ENCODE assay signal across 21 cellular contexts in the genomic region with DNA sequence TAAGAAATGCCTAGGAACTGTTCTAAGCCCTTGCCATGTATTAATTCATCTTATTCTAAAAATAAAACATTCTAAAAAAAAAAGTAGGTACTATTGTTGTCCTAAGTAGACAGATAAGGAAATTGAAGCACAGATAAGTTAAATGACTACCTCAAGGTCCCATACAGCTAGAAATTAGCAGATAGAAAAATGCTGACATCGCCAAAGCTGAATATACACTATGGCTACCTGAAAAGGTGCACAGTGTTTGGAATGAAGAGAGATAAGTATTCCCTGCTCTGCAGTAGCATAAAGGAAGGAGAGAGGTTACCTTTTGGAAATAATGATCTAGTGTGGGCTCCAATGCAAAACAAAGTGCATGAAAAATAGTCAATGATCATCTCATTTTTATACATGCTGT.
"Had no signal": no experiment of that assay in that cellular context is flagged by ENCODE, and none has a peak within 500 bp of the region (broad histone marks: within the 10 kb centered on the region; RNA-seq: fewer than 3 reads in every experiment).

No MANE protein-coding gene starts in this region.

- H3K4me3 ChIP-seq: breast epithelium, coronary artery, SJSA1 had no signal

- H3K36me3 ChIP-seq: breast epithelium, SJSA1 had no signal

- DNase-seq: activated CD4-positive, alpha-beta T cell treated with anti-CD3 and anti-CD28 coated beads for 48 hours; activated CD4-positive, alpha-beta T cell treated with anti-CD3 and anti-CD28 coated beads, Interleukin-2, amount 50 U/mL, for 4 hours; activated CD4-positive, CD25-positive, alpha-beta regulatory T cell treated with anti-CD3 and anti-CD28 coated beads, Interleukin-2, amount 50 U/mL, for 72 hours; activated CD8-positive, alpha-beta memory T cell treated with anti-CD3 and anti-CD28 coated beads, Interleukin-2, amount 50 U/mL, for 48 hours; activated CD8-positive, alpha-beta T cell treated with anti-CD3 and anti-CD28 coated beads, Interleukin-2, amount 10 ng/mL, durations not matched to agents 7 days and 5 days; activated effector memory CD4-positive, alpha-beta T cell treated with Interleukin-2 at 50 U/mL for 16 hours; activated naive CD4-positive, alpha-beta T cell; activated T-cell treated with anti-CD3 and anti-CD28 coated beads, Interleukin-2, amount 50 U/mL, for 1 hour; aorta; central memory CD4-positive, alpha-beta T cell; Kasumi-1; NCI-H1694 treated with DMSO at 0.1 percent for 48 hours; NCI-H2171; NCI-H446 treated with DMSO at 0.1 percent for 48 hours; PC-3; SHP77 had no signal

- H3K27ac ChIP-seq: breast epithelium, coronary artery, SJSA1 had no signal

- H3K9me3 ChIP-seq: SJSA1 had no signal

- H3K27me3 ChIP-seq: SJSA1 had no signal

- ATAC-seq: activated CD8-positive, alpha-beta T cell treated with anti-CD3 and anti-CD28 coated beads, Interleukin-2, amount 10 ng/mL, durations not matched to agents 7 days and 5 days; PC-3; SK-N-SH treated with all-trans-retinoic acid at 6 μM for 48 hours; WTC11 had no signal

- H3K4me1 ChIP-seq: breast epithelium, SJSA1 had no signal
